ENCODE assay signal across 8 cellular contexts in genomic region chrX:72181178-72182125, GRCh38.
DNase-seq lines count a peak whose midpoint lies in the region; ATAC-seq, FAIRE-seq and TF ChIP-seq lines count a peak whose summit lies in the region.

PIN4 (plus strand) TSS chrX:72181757; CDS start chrX:72181786, 29 bp downstream.

- H3K27me3 ChIP-seq in brain microvascular endothelial cell (replicated peaks), result no peaks in the 10 kb centered on the region
- no peaks in the 10 kb centered on the region for H3K27me3 ChIP-seq in iPS DF 6.9 (ENCODE audit: control insufficient read depth, insufficient read depth, low read length)

- H3K36me3 ChIP-seq in brain microvascular endothelial cell (replicated peaks), result no peaks in the 10 kb centered on the region
- H3K36me3 ChIP-seq in iPS DF 6.9 (ENCODE audit: control insufficient read depth, insufficient read depth, low read length), result no peaks in the 10 kb centered on the region; the same call in 1 of the 2 replicates

- in situ Hi-C loops in brain microvascular endothelial cell (cut with HindIII; ENCODE audit: low pct_ligation_motif_present, low sequenced_read_pairs), result no loop called here

- H3K4me1 ChIP-seq in iPS DF 6.9 (ENCODE audit: control insufficient read depth, insufficient read depth, low read length), result no peaks in the 10 kb centered on the region; the same call in 1 of the 2 replicates

- WGBS in iPS DF 6.9 (ENCODE audit: insufficient coverage, insufficient read length), result no CpG with 5 or more reads among the region's 46 CpGs

- H3K27ac ChIP-seq in brain microvascular endothelial cell (peak within 1 kb of the TSS; percentile 80), iPS DF 6.9 (ENCODE audit: low read length) (no peak within 1 kb of the TSS)

- H3K9me3 ChIP-seq in iPS DF 6.9 (ENCODE audit: control insufficient read depth, insufficient read depth, low read length), result no peaks in the 10 kb centered on the region

- H3K4me3 ChIP-seq in brain microvascular endothelial cell (ENCODE audit: low read depth, low read length) (peak within 1 kb of the TSS; percentile 83), iPS DF 6.9 (ENCODE audit: low read length) (peak within 1 kb of the TSS; percentile 94), skeletal muscle cell (ENCODE audit: low read depth, low read length) (peak within 1 kb of the TSS; percentile 68)

- no peak for TF ChIP-seq CTCF in brain microvascular endothelial cell (IDR thresholded peaks at IDR 0.05; ENCODE audit: low read depth, low read length, missing control alignments)

- FAIRE-seq in TTC549 (lab: Jason Lieb, UNC), result peak; percentile 97

- ATAC-seq in GM18858 (IDR thresholded peaks at IDR 0.05; ENCODE audit: unreplicated experiment) (peak; percentile 92), HG03066 (IDR thresholded peaks at IDR 0.05; ENCODE audit: low read depth, unreplicated experiment) (peak; percentile 92)

- DNase-seq in 8988T (peak; percentile 27), NCI-H2107 treated with DMSO at 0.1 percent for 48 hours (lab: John Stamatoyannopoulos, UW; ENCODE audit: unreplicated experiment) (peak; percentile 98), brain microvascular endothelial cell (peak; percentile 96), iPS DF 6.9 (ENCODE audit: low read depth, low spot score) (peak; percentile 64), skeletal muscle cell (ENCODE audit: low read depth) (peak; percentile 87)

Comparison
In these comparisons a context has a peak if more than half of its experiments do, and no peak if none do; other contexts are left out.
1. DNase-seq: peak in every context shown above with its lines; median percentile 98 in NCI-H2107 treated with DMSO at 0.1 percent for 48 hours; 96 in brain microvascular endothelial cell; 87 in skeletal muscle cell; 64 in iPS DF 6.9; 27 in 8988T.